ENCODE assay signal across 15 cellular contexts in the genomic region with DNA sequence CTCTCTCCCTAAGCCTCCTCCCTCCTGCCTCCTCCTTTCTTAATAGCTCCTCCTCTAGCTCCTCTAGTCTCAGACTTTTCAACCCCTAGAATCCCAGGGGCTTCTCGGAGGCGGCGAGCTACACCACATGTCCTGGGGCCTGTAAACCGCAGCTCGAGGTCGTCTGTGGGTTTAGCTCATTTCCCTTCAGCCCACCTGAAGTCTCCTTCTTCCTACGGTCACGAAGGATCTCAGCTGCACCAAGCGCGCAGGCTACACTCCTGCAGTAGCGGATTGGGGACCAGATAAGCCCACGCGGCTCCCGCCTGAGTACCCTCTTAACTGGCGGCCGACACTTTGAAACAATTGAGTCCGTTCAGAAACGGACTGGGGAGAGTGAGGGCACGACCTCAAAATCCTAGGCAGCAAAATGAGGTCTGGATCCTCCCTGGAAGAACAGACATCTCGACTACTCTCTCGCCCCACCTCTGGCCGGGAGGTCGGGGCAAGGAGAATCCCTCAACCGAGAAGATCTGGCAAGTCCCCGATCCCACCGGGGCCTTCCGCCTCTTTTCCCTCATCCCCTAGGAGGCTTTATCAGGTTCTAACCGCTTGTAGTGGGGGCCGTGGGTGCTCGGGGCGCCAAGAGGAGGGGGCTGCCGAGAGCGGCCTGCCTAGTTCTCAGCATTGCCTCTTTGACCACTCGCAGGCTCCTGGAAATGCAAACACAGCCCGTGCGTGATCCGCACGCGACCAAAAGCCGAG. TPM values are rescaled to one million over a fixed set of nuclear protein-coding genes. Genes with fewer than 3 reads are reported as not detected.
A peak's percentile ranks its signal among the peaks of the same experiment; 100 is the strongest.
DNase-seq lines count a peak whose midpoint lies in the region; ATAC-seq and TF ChIP-seq lines count a peak whose summit lies in the region.
"Had no signal": no experiment of that assay in that cellular context is flagged by ENCODE, and none has a peak within 500 bp of the region (broad histone marks: within the 10 kb centered on the region; RNA-seq: fewer than 3 reads in every experiment).

No MANE protein-coding gene starts in this region.

- no peak for DNase-seq in left ventricle myocardium inferior
- no peak for DNase-seq in Right ventricle myocardium inferior (ENCODE audit: missing footprints)
- no peak for DNase-seq in mesothelial cell of epicardium (ENCODE audit: low spot score in 2 of 2, unreplicated experiment in 2 of 2)
- no peak for DNase-seq in tibial nerve (ENCODE audit: low spot score in 2 of 2)
- no peak for DNase-seq in globus pallidus (ENCODE audit: low spot score)
- DNase-seq in stimulated activated CD4-positive, alpha-beta T cell treated with anti-CD3 and anti-CD28 coated beads, Interleukin-12 subunit alpha, Interleukin-12 subunit beta, amount 100 ng/mL, for 4 hours, result no peak
- no peak for DNase-seq in stimulated activated naive CD4-positive, alpha-beta T cell treated with Interleukin-2 at 50 U/mL for 16 hours (lab: John Stamatoyannopoulos, UW)
- DNase-seq: BE2C, GF-D8, left cardiac atrium, NCI-H187, OCI-M1 had no signal

- H3K27me3 ChIP-seq in left ventricle myocardium inferior (ENCODE audit: low read depth) (peaks cover 96% of the 10 kb centered on the region), ectodermal cell (ENCODE audit: control insufficient read depth, insufficient read depth, low read length, poor library complexity, severe bottlenecking) (peaks cover 75% of the 10 kb centered on the region), tibial nerve (peaks cover 0 to 36% of the 10 kb centered on the region in 2 donors)

- H3K4me1 Mint-ChIP-seq in mesothelial cell of epicardium, result peaks cover 23% of the 10 kb centered on the region

- H3K9me3 ChIP-seq in left ventricle myocardium inferior (replicated peaks) (no peaks in the 10 kb centered on the region), ectodermal cell (ENCODE audit: control insufficient read depth, low read length) (no peaks in the 10 kb centered on the region), tibial nerve (no peaks in the 10 kb centered on the region)
- H3K9me3 ChIP-seq: ascending aorta, BE2C had no signal

- H3K27ac Mint-ChIP-seq in mesothelial cell of epicardium, result no peak overlapping the region
- H3K27ac Mint-ChIP-seq: T-helper 2 cell treated with Interferon-gamma antibody and Interleukin-4, amounts not matched to agents 5 μg/mL and 100 μg/mL, for 36 hours had no signal

- no peak overlapping the region for H3K27ac ChIP-seq in left ventricle myocardium inferior (replicated peaks)
- no peak overlapping the region for H3K27ac ChIP-seq in ectodermal cell (ENCODE audit: insufficient read depth, low read depth, low read length, poor library complexity, severe bottlenecking)
- H3K27ac ChIP-seq in tibial nerve, result no peak overlapping the region
- H3K27ac ChIP-seq: ascending aorta had no signal

- H3K9me3 Mint-ChIP-seq in mesothelial cell of epicardium, result no peaks in the 10 kb centered on the region
- H3K9me3 Mint-ChIP-seq: T-helper 2 cell treated with Interferon-gamma antibody and Interleukin-4, amounts not matched to agents 5 μg/mL and 100 μg/mL, for 36 hours had no signal

- intact Hi-C loops in left ventricle myocardium inferior (cut with micrococcal nuclease), result no loop called here
- intact Hi-C loops in Right ventricle myocardium inferior (cut with DNase I), result no loop called here

- H3K36me3 Mint-ChIP-seq in mesothelial cell of epicardium, result no peaks in the 10 kb centered on the region

- H3K4me1 ChIP-seq in left ventricle myocardium inferior (peaks cover 37% of the 10 kb centered on the region), ectodermal cell (ENCODE audit: control insufficient read depth, insufficient read depth, low read length) (peaks cover 5% of the 10 kb centered on the region), tibial nerve (peaks cover 0 to 36% (median 0%) of the 10 kb centered on the region in 4 donors)
- H3K4me1 ChIP-seq: ascending aorta, BE2C had no signal

- no peak for TF ChIP-seq POLR2A in tibial nerve (IDR thresholded peaks at IDR 0.05)

- WGBS in ectodermal cell, 2 experiments, result 2% methylated on average over 40 of the region's 40 CpGs
- 1 to 4% methylated on average over 32 to 37 of the region's 40 CpGs for WGBS in tibial nerve, 2 donors

- no peak for ATAC-seq in Right ventricle myocardium inferior

- TF ChIP-seq EP300 in tibial nerve (IDR thresholded peaks at IDR 0.05), result no peak

- TF ChIP-seq CTCF in left ventricle myocardium inferior (IDR thresholded peaks at IDR 0.05; ENCODE audit: borderline replicate concordance), result no peak
- TF ChIP-seq CTCF in mesothelial cell of epicardium (IDR thresholded peaks at IDR 0.05; ENCODE audit: unreplicated experiment), result no peak
- TF ChIP-seq CTCF in tibial nerve (IDR thresholded peaks at IDR 0.05), result no peak

- H3K27me3 Mint-ChIP-seq in mesothelial cell of epicardium (ENCODE audit: low read depth), result peaks cover 92% of the 10 kb centered on the region

- no peaks in the 10 kb centered on the region for H3K36me3 ChIP-seq in left ventricle myocardium inferior
- H3K36me3 ChIP-seq in ectodermal cell (ENCODE audit: control insufficient read depth, insufficient read depth, low read length), result no peaks in the 10 kb centered on the region
- no peaks in the 10 kb centered on the region for H3K36me3 ChIP-seq in tibial nerve
- H3K36me3 ChIP-seq: ascending aorta, BE2C had no signal

- H3K4me3 ChIP-seq in left ventricle myocardium inferior, result peak overlapping the region; percentile 55
- peak overlapping the region; percentile 43 for H3K4me3 ChIP-seq in ectodermal cell (ENCODE audit: insufficient read depth, low read depth, low read length)
- H3K4me3 ChIP-seq in tibial nerve, result peak overlapping the region; percentile 15 to 56 (median 23)

- H3K4me3 Mint-ChIP-seq in mesothelial cell of epicardium, result peak overlapping the region; percentile 58
- H3K4me3 Mint-ChIP-seq: T-helper 2 cell treated with Interferon-gamma antibody and Interleukin-4, amounts not matched to agents 5 μg/mL and 100 μg/mL, for 36 hours had no signal

RNA-seq across cellular contexts. Expression of a gene that starts 1.3 kb away (rescaled TPM):
- total RNA-seq in left ventricle myocardium inferior, result 0.03 TPM
- total RNA-seq in Right ventricle myocardium inferior, result 0.08 TPM
- polyA plus RNA-seq in ectodermal cell (2013, experiment 1 of 4), result 1.2 TPM
- 1.3 TPM for polyA plus RNA-seq in ectodermal cell (2013, experiment 2 of 4)
- polyA plus RNA-seq in ectodermal cell (2013, experiment 3 of 4), result 1.5 TPM
- polyA plus RNA-seq in ectodermal cell (2013, experiment 4 of 4), result 1.7 TPM
- total RNA-seq in mesothelial cell of epicardium, result 0.04 to 0.11 TPM (median 0.09 TPM) in 3 replicates
- 1 to 10 TPM; 1.8 to 3.9 (median 3.2) TPM for total RNA-seq in tibial nerve
- total RNA-seq: ascending aorta, left cardiac atrium had no signal
